ENCODE assay signal across 1 cellular context in genomic region chr4:17511950-17512795, GRCh38.
A peak's percentile ranks its signal among the peaks of the same experiment; 100 is the strongest.
TF ChIP-seq lines count a peak whose summit lies in the region.

TSS of gene QDPR (minus strand) at chr4:17512090. CDS start at chr4:17512054, 36 bp downstream.

TF ChIP-seq in HepG2, 621 proteins besides CTCF, POLR2A, EP300 and RAD21 (continued from another document and continues in another):
- TF ChIP-seq ZBTB46 (CRISPR knock-in tag; IDR thresholded peaks at IDR 0.05; ENCODE audit: borderline replicate concordance): no peak
- TF ChIP-seq, protein P1, sequence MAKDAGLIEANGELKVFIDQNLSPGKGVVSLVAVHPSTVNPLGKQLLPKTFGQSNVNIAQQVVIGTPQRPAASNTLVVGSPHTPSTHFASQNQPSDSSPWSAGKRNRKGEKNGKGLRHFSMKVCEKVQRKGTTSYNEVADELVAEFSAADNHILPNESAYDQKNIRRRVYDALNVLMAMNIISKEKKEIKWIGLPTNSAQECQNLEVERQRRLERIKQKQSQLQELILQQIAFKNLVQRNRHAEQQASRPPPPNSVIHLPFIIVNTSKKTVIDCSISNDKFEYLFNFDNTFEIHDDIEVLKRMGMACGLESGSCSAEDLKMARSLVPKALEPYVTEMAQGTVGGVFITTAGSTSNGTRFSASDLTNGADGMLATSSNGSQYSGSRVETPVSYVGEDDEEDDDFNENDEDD (CRISPR knock-in tag; IDR thresholded peaks at IDR 0.05; ENCODE audit: borderline replicate concordance): peak; percentile 60; the same call in 1 of the 2 replicates
- TF ChIP-seq FOXA1 (IDR thresholded peaks at IDR 0.05): no peak
- no peak for TF ChIP-seq FOXA1 (CRISPR knock-in tag; IDR thresholded peaks at IDR 0.05)
- TF ChIP-seq ARNT (IDR thresholded peaks at IDR 0.05): no peak
- TF ChIP-seq, protein P2, sequence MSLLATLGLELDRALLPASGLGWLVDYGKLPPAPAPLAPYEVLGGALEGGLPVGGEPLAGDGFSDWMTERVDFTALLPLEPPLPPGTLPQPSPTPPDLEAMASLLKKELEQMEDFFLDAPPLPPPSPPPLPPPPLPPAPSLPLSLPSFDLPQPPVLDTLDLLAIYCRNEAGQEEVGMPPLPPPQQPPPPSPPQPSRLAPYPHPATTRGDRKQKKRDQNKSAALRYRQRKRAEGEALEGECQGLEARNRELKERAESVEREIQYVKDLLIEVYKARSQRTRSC (CRISPR knock-in tag; IDR thresholded peaks at IDR 0.05; ENCODE audit: low read depth): no peak
- peak; percentile 38; the same call in 1 of the 2 replicates for TF ChIP-seq GMEB1 (CRISPR knock-in tag; IDR thresholded peaks at IDR 0.05; ENCODE audit: borderline replicate concordance)
- 0 out of 2 replicates have a peak, but pooled peaks have one; percentile 11 for TF ChIP-seq NKX3-1 (CRISPR knock-in tag; IDR thresholded peaks at IDR 0.05)
- no peak for TF ChIP-seq ATF3 (CRISPR knock-in tag; IDR thresholded peaks at IDR 0.05)
- TF ChIP-seq ZNF660 (CRISPR knock-in tag; IDR thresholded peaks at IDR 0.05; ENCODE audit: borderline replicate concordance, low read depth): no peak
- TF ChIP-seq ZNF619 (CRISPR knock-in tag; IDR thresholded peaks at IDR 0.05): no peak
- no peak for TF ChIP-seq PAF1 (CRISPR knock-in tag; IDR thresholded peaks at IDR 0.05)
- TF ChIP-seq TRAFD1 (CRISPR knock-in tag; IDR thresholded peaks at IDR 0.05; ENCODE audit: borderline replicate concordance): no peak
- TF ChIP-seq RFX5 (IDR thresholded peaks at IDR 0.05; ENCODE audit: low read depth, low read length): no peak
- no peak for TF ChIP-seq ATM (IDR thresholded peaks at IDR 0.05; ENCODE audit: borderline replicate concordance)
- no peak for TF ChIP-seq ZNF709 (CRISPR knock-in tag; IDR thresholded peaks at IDR 0.05)
- peak; percentile 28 for TF ChIP-seq ZNF451 (CRISPR knock-in tag; IDR thresholded peaks at IDR 0.05)
- no peak for TF ChIP-seq HDAC6 (IDR thresholded peaks at IDR 0.05; ENCODE audit: low read depth, low read length)
- no peak; the same call in 1 of the 2 replicates for TF ChIP-seq CENPT (CRISPR knock-in tag; IDR thresholded peaks at IDR 0.05; ENCODE audit: low read depth)
- 0 out of 2 replicates have a peak, but pooled peaks have one; percentile 59 for TF ChIP-seq ZSCAN25 (CRISPR knock-in tag; IDR thresholded peaks at IDR 0.05)
- TF ChIP-seq TEAD3 (CRISPR knock-in tag; optimal IDR thresholded peaks at IDR 0.05; ENCODE audit: borderline replicate concordance): peak; percentile 33
- TF ChIP-seq TFE3 (CRISPR knock-in tag; IDR thresholded peaks at IDR 0.05): no peak; the same call in 1 of the 2 replicates
- TF ChIP-seq, protein P3, sequence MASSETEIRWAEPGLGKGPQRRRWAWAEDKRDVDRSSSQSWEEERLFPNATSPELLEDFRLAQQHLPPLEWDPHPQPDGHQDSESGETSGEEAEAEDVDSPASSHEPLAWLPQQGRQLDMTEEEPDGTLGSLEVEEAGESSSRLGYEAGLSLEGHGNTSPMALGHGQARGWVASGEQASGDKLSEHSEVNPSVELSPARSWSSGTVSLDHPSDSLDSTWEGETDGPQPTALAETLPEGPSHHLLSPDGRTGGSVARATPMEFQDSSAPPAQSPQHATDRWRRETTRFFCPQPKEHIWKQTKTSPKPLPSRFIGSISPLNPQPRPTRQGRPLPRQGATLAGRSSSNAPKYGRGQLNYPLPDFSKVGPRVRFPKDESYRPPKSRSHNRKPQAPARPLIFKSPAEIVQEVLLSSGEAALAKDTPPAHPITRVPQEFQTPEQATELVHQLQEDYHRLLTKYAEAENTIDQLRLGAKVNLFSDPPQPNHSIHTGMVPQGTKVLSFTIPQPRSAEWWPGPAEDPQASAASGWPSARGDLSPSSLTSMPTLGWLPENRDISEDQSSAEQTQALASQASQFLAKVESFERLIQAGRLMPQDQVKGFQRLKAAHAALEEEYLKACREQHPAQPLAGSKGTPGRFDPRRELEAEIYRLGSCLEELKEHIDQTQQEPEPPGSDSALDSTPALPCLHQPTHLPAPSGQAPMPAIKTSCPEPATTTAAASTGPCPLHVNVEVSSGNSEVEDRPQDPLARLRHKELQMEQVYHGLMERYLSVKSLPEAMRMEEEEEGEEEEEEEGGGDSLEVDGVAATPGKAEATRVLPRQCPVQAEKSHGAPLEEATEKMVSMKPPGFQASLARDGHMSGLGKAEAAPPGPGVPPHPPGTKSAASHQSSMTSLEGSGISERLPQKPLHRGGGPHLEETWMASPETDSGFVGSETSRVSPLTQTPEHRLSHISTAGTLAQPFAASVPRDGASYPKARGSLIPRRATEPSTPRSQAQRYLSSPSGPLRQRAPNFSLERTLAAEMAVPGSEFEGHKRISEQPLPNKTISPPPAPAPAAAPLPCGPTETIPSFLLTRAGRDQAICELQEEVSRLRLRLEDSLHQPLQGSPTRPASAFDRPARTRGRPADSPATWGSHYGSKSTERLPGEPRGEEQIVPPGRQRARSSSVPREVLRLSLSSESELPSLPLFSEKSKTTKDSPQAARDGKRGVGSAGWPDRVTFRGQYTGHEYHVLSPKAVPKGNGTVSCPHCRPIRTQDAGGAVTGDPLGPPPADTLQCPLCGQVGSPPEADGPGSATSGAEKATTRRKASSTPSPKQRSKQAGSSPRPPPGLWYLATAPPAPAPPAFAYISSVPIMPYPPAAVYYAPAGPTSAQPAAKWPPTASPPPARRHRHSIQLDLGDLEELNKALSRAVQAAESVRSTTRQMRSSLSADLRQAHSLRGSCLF (CRISPR knock-in tag; IDR thresholded peaks at IDR 0.05; ENCODE audit: borderline replicate concordance): no peak
- TF ChIP-seq ZBTB7B (CRISPR knock-in tag; IDR thresholded peaks at IDR 0.05): no peak
- TF ChIP-seq TEAD2 (CRISPR knock-in tag; IDR thresholded peaks at IDR 0.05): no peak
- no peak for TF ChIP-seq ZNF30 (CRISPR knock-in tag; IDR thresholded peaks at IDR 0.05)
- TF ChIP-seq HOXA5 (CRISPR knock-in tag; IDR thresholded peaks at IDR 0.05): no peak
- no peak for TF ChIP-seq GABPA (IDR thresholded peaks at IDR 0.05; ENCODE audit: low read depth, low read length)
- TF ChIP-seq GABPA (CRISPR knock-in tag; IDR thresholded peaks at IDR 0.05; ENCODE audit: low read depth): no peak
- TF ChIP-seq FOSL2 (CRISPR knock-in tag; IDR thresholded peaks at IDR 0.05): 0 out of 2 replicates have a peak, but pooled peaks have one; percentile 2
- peak; percentile 28; the same call in 1 of the 2 replicates for TF ChIP-seq PAXIP1 (CRISPR knock-in tag; conservative IDR thresholded peaks at IDR 0.05)
- no peak for TF ChIP-seq SOX5 (CRISPR knock-in tag; IDR thresholded peaks at IDR 0.05; ENCODE audit: borderline replicate concordance)
- no peak for TF ChIP-seq ZNF446 (CRISPR knock-in tag; IDR thresholded peaks at IDR 0.05)
- TF ChIP-seq, protein P4, sequence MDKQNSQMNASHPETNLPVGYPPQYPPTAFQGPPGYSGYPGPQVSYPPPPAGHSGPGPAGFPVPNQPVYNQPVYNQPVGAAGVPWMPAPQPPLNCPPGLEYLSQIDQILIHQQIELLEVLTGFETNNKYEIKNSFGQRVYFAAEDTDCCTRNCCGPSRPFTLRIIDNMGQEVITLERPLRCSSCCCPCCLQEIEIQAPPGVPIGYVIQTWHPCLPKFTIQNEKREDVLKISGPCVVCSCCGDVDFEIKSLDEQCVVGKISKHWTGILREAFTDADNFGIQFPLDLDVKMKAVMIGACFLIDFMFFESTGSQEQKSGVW (CRISPR knock-in tag; IDR thresholded peaks at IDR 0.05; ENCODE audit: borderline replicate concordance): no peak
- TF ChIP-seq ZNF724P (CRISPR knock-in tag; IDR thresholded peaks at IDR 0.05; ENCODE audit: borderline replicate concordance): peak; percentile 58; the same call in 1 of the 2 replicates
- TF ChIP-seq PPARG (CRISPR knock-in tag; conservative IDR thresholded peaks at IDR 0.05): no peak
